Comparison of ENCODE assay signal across 8 cellular contexts in the genomic region with DNA sequence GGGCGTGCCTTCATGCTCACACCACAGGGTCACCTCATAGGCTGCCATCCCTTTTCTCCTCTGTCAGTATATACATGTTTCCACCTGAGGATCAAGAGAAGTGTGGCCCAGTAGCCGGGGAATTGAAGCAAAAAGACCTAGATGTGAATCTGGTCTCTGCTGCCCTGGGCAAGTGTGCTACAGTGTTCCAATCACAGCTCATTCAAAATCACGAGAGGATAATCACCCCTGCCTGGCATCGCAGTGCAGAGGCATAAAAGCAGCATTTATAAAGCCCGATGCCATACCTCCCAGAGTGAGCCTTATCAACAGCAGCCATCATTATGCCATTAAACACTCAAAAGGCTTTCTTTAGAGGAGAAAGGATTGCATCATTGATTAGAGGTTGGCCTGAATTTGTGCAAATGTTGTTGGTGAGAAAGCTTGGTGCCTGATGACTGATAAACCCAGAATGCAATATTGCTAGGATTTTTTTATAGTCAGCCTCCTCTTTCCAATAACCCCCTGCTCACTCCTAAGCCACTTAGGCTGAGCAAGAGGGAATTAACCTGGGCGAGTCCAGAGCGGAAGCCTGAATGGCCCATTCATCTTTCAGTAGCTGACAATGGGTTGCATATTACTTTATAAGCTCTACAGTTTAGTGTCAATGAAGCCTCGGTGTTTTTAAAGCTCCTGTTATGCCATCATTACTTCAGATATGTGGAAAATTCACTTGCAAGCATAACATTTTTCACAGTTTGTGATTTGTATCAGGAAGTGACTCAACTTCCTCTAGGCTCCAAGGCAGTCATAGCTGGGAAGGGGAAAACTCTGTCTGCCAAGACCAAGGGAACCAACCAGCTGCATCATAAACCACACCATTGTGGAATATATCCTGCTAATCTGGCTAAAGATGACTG.
DNase-seq lines count a peak whose midpoint lies in the region; ATAC-seq and TF ChIP-seq lines count a peak whose summit lies in the region.

No MANE protein-coding gene starts in this region.

- H3K27me3 ChIP-seq in BLaER1 (no peaks in the 10 kb centered on the region), WERI-Rb-1 (ENCODE audit: insufficient read depth, low read depth, severe bottlenecking) (peaks cover 71% of the 10 kb centered on the region)
- no peaks in the 10 kb centered on the region for H3K27me3 ChIP-seq in CD8-positive, alpha-beta T cell (ENCODE audit: insufficient read depth, low read length)

- H3K4me1 ChIP-seq in BLaER1 (peaks cover 48% of the 10 kb centered on the region), mucosa of descending colon (ENCODE audit: low read depth) (no peaks in the 10 kb centered on the region)
- no peaks in the 10 kb centered on the region for H3K4me1 ChIP-seq in CD8-positive, alpha-beta T cell (ENCODE audit: insufficient read depth, low read length)

- H3K9me3 Mint-ChIP-seq in CD8-positive, alpha-beta T cell, result no peaks in the 10 kb centered on the region

- no peaks in the 10 kb centered on the region for H3K36me3 Mint-ChIP-seq in CD8-positive, alpha-beta T cell

- peak; percentile 45 for ATAC-seq in mucosa of descending colon
- ATAC-seq in CD8-positive, alpha-beta T cell, result no peak

- H3K27ac ChIP-seq in BLaER1 (peak overlapping the region; percentile 43; the same call in 1 of the 2 replicates), WERI-Rb-1 (no peak overlapping the region)
- H3K27ac ChIP-seq in CD8-positive, alpha-beta T cell (ENCODE audit: low read depth, low read length), result no peak overlapping the region

- POLR2A ChIA-PET in CD8-positive, alpha-beta T cell (lab: Charles Lee), result no interaction called here

- peaks cover 9% of the 10 kb centered on the region for H3K27me3 Mint-ChIP-seq in CD8-positive, alpha-beta T cell (ENCODE audit: low read depth)

- H3K4me3 ChIP-seq in BLaER1 (no peak overlapping the region), choroid plexus epithelial cell (ENCODE audit: low read depth, low read length) (no peak overlapping the region), mucosa of descending colon (no peak overlapping the region), WERI-Rb-1 (ENCODE audit: low read depth, low read length) (no peak overlapping the region)
- no peak overlapping the region for H3K4me3 ChIP-seq in CD8-positive, alpha-beta T cell (ENCODE audit: low read depth, low read length)

- H3K4me1 Mint-ChIP-seq in CD8-positive, alpha-beta T cell (ENCODE audit: low read depth), result no peaks in the 10 kb centered on the region

- TF ChIP-seq CTCF in choroid plexus epithelial cell (conservative IDR thresholded peaks at IDR 0.05; ENCODE audit: low read depth, low read length) (no peak), mucosa of descending colon (IDR thresholded peaks at IDR 0.05) (no peak), WERI-Rb-1 (IDR thresholded peaks at IDR 0.05; ENCODE audit: low read depth, low read length) (no peak)
- TF ChIP-seq CTCF in CD8-positive, alpha-beta T cell (IDR thresholded peaks at IDR 0.05), result no peak

- no peak overlapping the region for H3K4me3 Mint-ChIP-seq in CD8-positive, alpha-beta T cell

- H3K9me3 ChIP-seq in BLaER1 (no peaks in the 10 kb centered on the region), mucosa of descending colon (no peaks in the 10 kb centered on the region), WERI-Rb-1 (ENCODE audit: severe bottlenecking) (no peaks in the 10 kb centered on the region)
- H3K9me3 ChIP-seq in CD8-positive, alpha-beta T cell (ENCODE audit: low read length), result no peaks in the 10 kb centered on the region

- intact Hi-C loops in mucosa of descending colon (cut with DNase I, micrococcal nuclease), result no loop called here
- intact Hi-C loops in CD8-positive, alpha-beta T cell (cut with DNase I, micrococcal nuclease), result no loop called here

- 0 out of 2 replicates have a peak overlapping the region, but pooled peaks have one; percentile 27 for H3K9ac ChIP-seq in BLaER1

- peak overlapping the region; percentile 65 for H3K4me2 ChIP-seq in BLaER1

- H3K27ac Mint-ChIP-seq in CD8-positive, alpha-beta T cell, result no peak overlapping the region

- H3K36me3 ChIP-seq in BLaER1, result no peaks in the 10 kb centered on the region
- no peaks in the 10 kb centered on the region for H3K36me3 ChIP-seq in mucosa of descending colon (ENCODE audit: low read depth)
- no peaks in the 10 kb centered on the region for H3K36me3 ChIP-seq in CD8-positive, alpha-beta T cell (ENCODE audit: insufficient read depth, low read length)
- no peaks in the 10 kb centered on the region for H3K36me3 ChIP-seq in WERI-Rb-1

- CTCF ChIA-PET in CD8-positive, alpha-beta T cell (lab: Charles Lee), result no interaction called here

- DNase-seq in NCI-H1436 treated with DMSO at 0.1 percent for 48 hours (lab: John Stamatoyannopoulos, UW), result peak; percentile 74
- DNase-seq in choroid plexus epithelial cell (ENCODE audit: low read depth), result peak; percentile 93
- DNase-seq in mucosa of descending colon, result no peak
- DNase-seq in CD8-positive, alpha-beta T cell, result no peak
- DNase-seq in WERI-Rb-1, result no peak
- DNase-seq in NCI-H2171 treated with DMSO at 0.1 percent for 48 hours (lab: John Stamatoyannopoulos, UW), result no peak
- no peak for DNase-seq in effector CD4-positive, alpha-beta T cell

- H4K20me1 ChIP-seq in BLaER1, result no peaks in the 10 kb centered on the region

Comparison
In these comparisons a context has a peak if more than half of its experiments do, and no peak if none do; other contexts are left out.
1. DNase-seq: peak in NCI-H1436 treated with DMSO at 0.1 percent for 48 hours (single experiment) and choroid plexus epithelial cell (single experiment); none in mucosa of descending colon (0 of 3), CD8-positive, alpha-beta T cell (0 of 7), WERI-Rb-1 (single experiment), NCI-H2171 treated with DMSO at 0.1 percent for 48 hours (single experiment) and effector CD4-positive, alpha-beta T cell (single experiment).